10 cellular contexts compared by ENCODE assay signal in genomic region chr12:115227137-115227615, GRCh38.
DNase-seq lines count a peak whose midpoint lies in the region; ATAC-seq and TF ChIP-seq lines count a peak whose summit lies in the region.
"Had no signal": no experiment of that assay in that cellular context is flagged by ENCODE, and none has a peak within 500 bp of the region (broad histone marks: within the 10 kb centered on the region; RNA-seq: fewer than 3 reads in every experiment).

No MANE protein-coding gene starts in this region.

- H3K27ac ChIP-seq in foreskin keratinocyte, result peak overlapping the region; percentile 65

- DNase-seq in HCEC 1CT (peak; percentile 93), T1000 (lab: John Stamatoyannopoulos, UW) (peak; percentile 100), foreskin keratinocyte (peak; percentile 95 to 98), skeletal muscle cell (ENCODE audit: low read depth) (peak; percentile 78), germinal center (ENCODE audit: low spot score) (no peak), NCI-H526 treated with DMSO at 0.1 percent for 48 hours (lab: John Stamatoyannopoulos, UW) (no peak)
- DNase-seq in activated naive CD4-positive, alpha-beta T cell (lab: John Stamatoyannopoulos, UW), result no peak
- DNase-seq in activated CD4-positive, alpha-beta T cell treated with anti-CD3 and anti-CD28 coated beads for 1 hour, result no peak
- DNase-seq: activated naive CD4-positive, alpha-beta T cell treated with Interleukin-2 at 50 U/mL for 16 hours; MM.1S had no signal

- no peak overlapping the region for H3K4me3 ChIP-seq in skeletal muscle cell (ENCODE audit: low read depth, low read length)

- peak; percentile 97 for ATAC-seq in foreskin keratinocyte

- no peaks in the 10 kb centered on the region for H3K27me3 ChIP-seq in foreskin keratinocyte

- H3K4me1 ChIP-seq in foreskin keratinocyte, result peaks cover 18% of the 10 kb centered on the region

- no peak for TF ChIP-seq CTCF in foreskin keratinocyte (conservative IDR thresholded peaks at IDR 0.05)

Comparison
In these comparisons a context has a peak if more than half of its experiments do, and no peak if none do; other contexts are left out.
1. DNase-seq: peak in HCEC 1CT (single experiment), T1000 (single experiment), foreskin keratinocyte (2 of 2) and skeletal muscle cell (single experiment); none in germinal center (single experiment), activated naive CD4-positive, alpha-beta T cell (0 of 4), activated CD4-positive, alpha-beta T cell treated with anti-CD3 and anti-CD28 coated beads for 1 hour (single experiment) and NCI-H526 treated with DMSO at 0.1 percent for 48 hours (single experiment).